ENCODE assay signal across 10 cellular contexts in genomic region chr1:160096491-160097116, GRCh38. TPM values are rescaled to one million over a fixed set of nuclear protein-coding genes. Genes with fewer than 3 reads are reported as not detected.
DNase-seq lines count a peak whose midpoint lies in the region; ATAC-seq and TF ChIP-seq lines count a peak whose summit lies in the region.
"Had no signal": no experiment of that assay in that cellular context is flagged by ENCODE, and none has a peak within 500 bp of the region (broad histone marks: within the 10 kb centered on the region; RNA-seq: fewer than 3 reads in every experiment).

No MANE protein-coding gene starts in this region.

- WGBS in suprapubic skin, result 30% methylated on average over 4 of the region's 4 CpGs

- H3K9me3 ChIP-seq in suprapubic skin, result no peaks in the 10 kb centered on the region

- no peak for DNase-seq in activated T-cell treated with anti-CD3 and anti-CD28 coated beads, Interleukin-2, amount 50 U/mL, for 4 hours
- no peak for DNase-seq in activated T-cell treated with anti-CD3 and anti-CD28 coated beads, Interleukin-2, amount 50 U/mL, for 1 hour
- DNase-seq in activated naive CD8-positive, alpha-beta T cell treated with anti-CD3 and anti-CD28 coated beads, Interleukin-2, amount 10 ng/mL, durations not matched to agents 7 days and 5 days, result no peak
- DNase-seq in islet precursor cell, result peak; percentile 75
- DNase-seq in suprapubic skin (ENCODE audit: low spot score in 2 of 2), result peak in 1 of 2 donors; percentile 87
- no peak for DNase-seq in epidermal melanocyte (ENCODE audit: insufficient read length, low spot score)
- DNase-seq: COR-L47 had no signal

- peak overlapping the region; percentile 84 for H3K27ac ChIP-seq in suprapubic skin

- H3K36me3 Mint-ChIP-seq in activated T-cell treated with anti-CD3 and anti-CD28 coated beads, Interleukin-2, amount 50 U/mL, for 4 hours (ENCODE audit: insufficient read depth), result peaks cover 5% of the 10 kb centered on the region
- peaks cover 2% of the 10 kb centered on the region for H3K36me3 Mint-ChIP-seq in activated naive CD8-positive, alpha-beta T cell treated with anti-CD3 and anti-CD28 coated beads, Interleukin-2, amount 10 ng/mL, durations not matched to agents 7 days and 5 days

- H3K27ac Mint-ChIP-seq in activated naive CD8-positive, alpha-beta T cell treated with anti-CD3 and anti-CD28 coated beads, Interleukin-2, amount 10 ng/mL, durations not matched to agents 7 days and 5 days, result peak overlapping the region; percentile 91

- H3K4me1 Mint-ChIP-seq in activated T-cell treated with anti-CD3 and anti-CD28 coated beads, Interleukin-2, amount 50 U/mL, for 4 hours (ENCODE audit: low read depth), result peaks cover 50% of the 10 kb centered on the region
- peaks cover 38% of the 10 kb centered on the region for H3K4me1 Mint-ChIP-seq in activated naive CD8-positive, alpha-beta T cell treated with anti-CD3 and anti-CD28 coated beads, Interleukin-2, amount 10 ng/mL, durations not matched to agents 7 days and 5 days

- ATAC-seq in activated T-cell treated with anti-CD3 and anti-CD28 coated beads, Interleukin-2, amount 50 U/mL, for 4 hours, result no peak
- no peak for ATAC-seq in activated naive CD8-positive, alpha-beta T cell treated with anti-CD3 and anti-CD28 coated beads, Interleukin-2, amount 10 ng/mL, durations not matched to agents 7 days and 5 days (ENCODE audit: low read depth)
- ATAC-seq in HG03469 (IDR thresholded peaks at IDR 0.05; ENCODE audit: unreplicated experiment) (no peak), HG02981 (IDR thresholded peaks at IDR 0.05; ENCODE audit: unreplicated experiment) (no peak)

- H3K27me3 Mint-ChIP-seq in activated T-cell treated with anti-CD3 and anti-CD28 coated beads, Interleukin-2, amount 50 U/mL, for 4 hours (ENCODE audit: low read depth), result no peaks in the 10 kb centered on the region
- no peaks in the 10 kb centered on the region for H3K27me3 Mint-ChIP-seq in activated naive CD8-positive, alpha-beta T cell treated with anti-CD3 and anti-CD28 coated beads, Interleukin-2, amount 10 ng/mL, durations not matched to agents 7 days and 5 days

- peak overlapping the region; percentile 88 for H3K4me3 Mint-ChIP-seq in activated T-cell treated with anti-CD3 and anti-CD28 coated beads, Interleukin-2, amount 50 U/mL, for 4 hours
- H3K4me3 Mint-ChIP-seq in activated naive CD8-positive, alpha-beta T cell treated with anti-CD3 and anti-CD28 coated beads, Interleukin-2, amount 10 ng/mL, durations not matched to agents 7 days and 5 days, result peak overlapping the region; percentile 92

- TF ChIP-seq EP300 in suprapubic skin (IDR thresholded peaks at IDR 0.05), result no peak

- H3K4me3 ChIP-seq in suprapubic skin, result peak overlapping the region; percentile 79

- TF ChIP-seq POLR2A in suprapubic skin (IDR thresholded peaks at IDR 0.05), result no peak

- peaks cover 32% of the 10 kb centered on the region for H3K36me3 ChIP-seq in suprapubic skin

- no peaks in the 10 kb centered on the region for H3K9me3 Mint-ChIP-seq in activated T-cell treated with anti-CD3 and anti-CD28 coated beads, Interleukin-2, amount 50 U/mL, for 4 hours
- H3K9me3 Mint-ChIP-seq in activated naive CD8-positive, alpha-beta T cell treated with anti-CD3 and anti-CD28 coated beads, Interleukin-2, amount 10 ng/mL, durations not matched to agents 7 days and 5 days, result no peaks in the 10 kb centered on the region

- POLR2A ChIA-PET in activated naive CD8-positive, alpha-beta T cell treated with anti-CD3 and anti-CD28 coated beads, Interleukin-2, amount 10 ng/mL, durations not matched to agents 7 days and 5 days (lab: Charles Lee), result interaction anchor here (1.1 to 1.2 kb wide), 2 partner anchors 173 to 188 kb away, joined by 4 read pairs; partner anchors contain the start of gene PEX19

- peaks cover 48% of the 10 kb centered on the region for H3K4me1 ChIP-seq in suprapubic skin

- TF ChIP-seq CTCF in suprapubic skin (IDR thresholded peaks at IDR 0.05), result no peak

- H3K27me3 ChIP-seq in suprapubic skin, result no peaks in the 10 kb centered on the region

RNA-seq across cellular contexts. Expression of gene IGSF8, which starts 1.8 kb away (rescaled TPM):
- total RNA-seq in activated T-cell treated with anti-CD3 and anti-CD28 coated beads, Interleukin-2, amount 50 U/mL, for 4 hours, result 10 to 100 TPM; 30.5 to 45.7 (median 43.1) TPM
- total RNA-seq in activated naive CD8-positive, alpha-beta T cell treated with anti-CD3 and anti-CD28 coated beads, Interleukin-2, amount 10 ng/mL, durations not matched to agents 7 days and 5 days, result 10 to 100 TPM; 39.8 to 44.6 TPM
- 10 to 100 TPM; 44.1 to 90.5 (median 50.8) TPM for total RNA-seq in suprapubic skin

RNA-seq across cellular contexts. Expression of gene KCNJ9, which starts 15.3 kb away (rescaled TPM):
- not detected for total RNA-seq in activated T-cell treated with anti-CD3 and anti-CD28 coated beads, Interleukin-2, amount 50 U/mL, for 4 hours
- not detected for total RNA-seq in activated naive CD8-positive, alpha-beta T cell treated with anti-CD3 and anti-CD28 coated beads, Interleukin-2, amount 10 ng/mL, durations not matched to agents 7 days and 5 days
- total RNA-seq in suprapubic skin, result under 1 TPM in 1 of 4 donors, not detected in 3; 0.13 TPM
- total RNA-seq: T-helper 1 cell treated with Interleukin-12 subunit alpha and Interleukin-12 subunit beta and Interleukin-4 antibody, amounts not matched to agents 30 ng/mL and 1 ng/mL, for 36 hours had no signal

RNA-seq across cellular contexts. Expression of gene ATP1A2, which starts 19.0 kb away (rescaled TPM):
- not detected for total RNA-seq in activated T-cell treated with anti-CD3 and anti-CD28 coated beads, Interleukin-2, amount 50 U/mL, for 4 hours
- total RNA-seq in activated naive CD8-positive, alpha-beta T cell treated with anti-CD3 and anti-CD28 coated beads, Interleukin-2, amount 10 ng/mL, durations not matched to agents 7 days and 5 days, result not detected
- 1 to 10 TPM; 4.2 to 6.9 (median 4.8) TPM for total RNA-seq in suprapubic skin
- total RNA-seq: T-helper 1 cell treated with Interleukin-12 subunit alpha and Interleukin-12 subunit beta and Interleukin-4 antibody, amounts not matched to agents 30 ng/mL and 1 ng/mL, for 36 hours had no signal

RNA-seq across cellular contexts. Expression of gene KCNJ10, which starts 26.6 kb away (rescaled TPM):
- under 1 TPM in 1 of 3 donors, not detected in 2; 0.32 TPM for total RNA-seq in activated T-cell treated with anti-CD3 and anti-CD28 coated beads, Interleukin-2, amount 50 U/mL, for 4 hours
- total RNA-seq in activated naive CD8-positive, alpha-beta T cell treated with anti-CD3 and anti-CD28 coated beads, Interleukin-2, amount 10 ng/mL, durations not matched to agents 7 days and 5 days, result not detected
- not detected for total RNA-seq in suprapubic skin
- total RNA-seq: T-helper 1 cell treated with Interleukin-12 subunit alpha and Interleukin-12 subunit beta and Interleukin-4 antibody, amounts not matched to agents 30 ng/mL and 1 ng/mL, for 36 hours had no signal

RNA-seq across cellular contexts. Expression of gene ATP1A4, which starts 54.8 kb away (rescaled TPM):
- not detected for total RNA-seq in activated T-cell treated with anti-CD3 and anti-CD28 coated beads, Interleukin-2, amount 50 U/mL, for 4 hours
- total RNA-seq in activated naive CD8-positive, alpha-beta T cell treated with anti-CD3 and anti-CD28 coated beads, Interleukin-2, amount 10 ng/mL, durations not matched to agents 7 days and 5 days, result not detected
- not detected for total RNA-seq in suprapubic skin
- total RNA-seq: T-helper 1 cell treated with Interleukin-12 subunit alpha and Interleukin-12 subunit beta and Interleukin-4 antibody, amounts not matched to agents 30 ng/mL and 1 ng/mL, for 36 hours had no signal

Comparison
In these comparisons a context has a peak if more than half of its experiments do, and no peak if none do; other contexts are left out.
1. RNA of gene ATP1A2, which starts 19.0 kb away (total RNA-seq): 4.2 to 6.9 TPM in suprapubic skin; not detected in activated T-cell treated with anti-CD3 and anti-CD28 coated beads, Interleukin-2, amount 50 U/mL, for 4 hours and not detected in activated naive CD8-positive, alpha-beta T cell treated with anti-CD3 and anti-CD28 coated beads, Interleukin-2, amount 10 ng/mL, durations not matched to agents 7 days and 5 days; every median in the first group is over 4 times any median in the second.